In the genomic region with DNA sequence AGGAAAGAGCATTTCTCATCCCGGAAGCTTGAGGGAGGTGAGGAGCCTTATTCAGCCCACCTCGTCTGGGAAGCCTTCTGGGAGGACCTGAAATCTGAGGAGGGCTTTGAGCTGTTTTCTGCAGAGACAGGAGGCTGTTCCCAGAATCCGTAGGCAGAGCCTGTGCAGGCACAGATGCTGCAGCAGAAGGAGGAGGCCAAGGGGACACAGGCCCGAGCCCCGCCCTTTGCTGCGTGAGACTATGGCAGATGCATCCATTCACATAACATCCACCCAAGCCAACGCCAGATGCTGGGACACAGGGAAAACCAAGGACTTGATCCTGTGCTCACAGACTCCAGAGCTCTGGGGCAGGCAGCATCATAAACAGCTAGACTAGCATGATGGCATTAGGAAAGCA, we compare ENCODE assay signal across 14 cellular contexts.
"Had no signal": no experiment of that assay in that cellular context is flagged by ENCODE, and none has a peak within 500 bp of the region (broad histone marks: within the 10 kb centered on the region; RNA-seq: fewer than 3 reads in every experiment).

No MANE protein-coding gene starts in this region.

- H3K4me3 ChIP-seq: heart right ventricle, right atrium auricular region, thyroid gland had no signal

- DNase-seq: activated CD4-positive, alpha-beta T cell treated with anti-CD3 and anti-CD28 coated beads, Interleukin-2, amount 50 U/mL, for 1 hour; activated CD4-positive, CD25-positive, alpha-beta regulatory T cell; activated CD8-positive, alpha-beta memory T cell treated with anti-CD3 and anti-CD28 coated beads for 24 hours; activated naive CD4-positive, alpha-beta T cell; activated naive CD8-positive, alpha-beta T cell treated with anti-CD3 and anti-CD28 coated beads, Interleukin-2, amount 10 ng/mL, durations not matched to agents 7 days and 5 days; brain microvascular endothelial cell; cerebellar nuclear complex; dermis blood vessel endothelial cell; heart right ventricle; naive B cell; stimulated activated CD4-positive, alpha-beta T cell treated with anti-CD3 and anti-CD28 coated beads, Interleukin-2, amount 100 ng/mL, for 48 hours; thyroid gland had no signal

- H3K27ac ChIP-seq: brain microvascular endothelial cell, heart right ventricle, right atrium auricular region, thyroid gland had no signal

- H3K9me3 ChIP-seq: thyroid gland had no signal

- H3K4me1 ChIP-seq: heart right ventricle, right atrium auricular region, thyroid gland had no signal

- ATAC-seq: heart right ventricle; stimulated activated memory B cell treated with anti-CD40 and anti-IgM and Interleukin-4, amounts not matched to agents 10 μg/mL and 1 μg/mL and 100 μg/mL, for 72 hours had no signal

- H3K36me3 ChIP-seq: brain microvascular endothelial cell, heart right ventricle, right atrium auricular region, thyroid gland had no signal

- H3K27me3 ChIP-seq: brain microvascular endothelial cell, right atrium auricular region, thyroid gland had no signal
